Comparison of ENCODE assay signal across 8 cellular contexts in the genomic region with DNA sequence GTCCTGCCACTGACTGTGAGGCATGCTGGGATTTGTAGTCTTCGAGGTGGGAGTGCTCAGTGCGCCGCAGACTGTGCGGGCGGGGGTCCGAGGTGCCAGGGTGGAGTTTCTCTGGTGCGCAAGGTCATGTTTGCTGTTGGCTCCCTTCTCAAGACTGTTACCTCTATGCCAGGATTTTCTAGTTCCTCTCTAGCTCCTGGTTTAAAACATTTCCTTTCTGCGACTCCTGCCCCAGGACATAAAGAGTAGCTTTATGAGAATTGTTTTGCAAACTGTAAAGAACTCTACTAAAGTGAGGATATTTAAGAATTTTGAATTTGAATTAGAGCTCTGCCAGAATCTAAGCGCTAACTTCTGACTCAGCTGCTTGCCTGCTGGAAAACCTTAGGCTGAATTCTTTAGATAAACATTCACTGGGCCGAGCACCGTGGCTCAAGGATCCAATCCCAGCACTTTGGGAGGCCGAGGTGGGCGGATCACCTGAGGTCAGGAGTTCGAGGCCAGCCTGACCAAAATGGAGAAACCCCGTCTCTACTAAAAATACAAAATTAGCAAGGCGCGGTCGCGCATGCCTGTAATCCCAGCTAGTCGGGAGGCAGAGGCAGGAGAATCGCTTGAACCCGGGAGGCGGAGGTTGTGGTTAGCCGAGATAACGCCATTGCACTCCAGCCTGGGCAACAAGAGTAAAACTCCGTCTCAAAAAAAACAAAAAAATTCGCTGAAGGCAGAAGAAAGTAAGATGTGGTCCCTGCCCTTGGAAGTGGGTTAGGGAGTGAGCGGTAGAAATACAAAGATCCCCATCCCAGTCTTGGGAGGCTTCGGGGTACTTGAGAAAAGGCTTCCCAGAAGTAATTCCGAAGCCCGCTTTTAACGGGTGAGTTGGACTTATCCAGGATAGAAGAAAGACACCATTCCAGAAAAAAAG. TPM values are rescaled to one million over a fixed set of nuclear protein-coding genes. Genes with fewer than 3 reads are reported as not detected.
DNase-seq lines count a peak whose midpoint lies in the region; ATAC-seq, FAIRE-seq and TF ChIP-seq lines count a peak whose summit lies in the region.

No MANE protein-coding gene starts in this region.

- peak overlapping the region; percentile 90 for H3K4me2 ChIP-seq in GM12878 (ENCODE audit: control insufficient read depth, insufficient read depth)

- H3K36me3 ChIP-seq in GM12878 (ENCODE audit: control insufficient read depth in 2 of 2, insufficient read depth in 2 of 2, low read length in 1 of 2) = no peaks in the 10 kb centered on the region
- H3K36me3 ChIP-seq in kidney epithelial cell (ENCODE audit: control insufficient read depth, insufficient read depth, low read length) = no peaks in the 10 kb centered on the region

- FAIRE-seq in GM12878 (lab: Jason Lieb, UNC) = no peak
- FAIRE-seq in urothelium cell line (lab: Jason Lieb, UNC) = no peak

- TF ChIP-seq CTCF in GM12878 (IDR thresholded peaks at IDR 0.05 in 2 of 3, conservative IDR thresholded peaks at IDR 0.05 in 1 of 3; ENCODE audit: control insufficient read depth in 2 of 3, extremely low read depth in 1 of 3, insufficient read depth in 1 of 3, low read depth in 3 of 3, low read length in 3 of 3) (no peak), kidney epithelial cell (IDR thresholded peaks at IDR 0.05; ENCODE audit: insufficient read depth, low read length, poor library complexity, severe bottlenecking) (no peak)

- CTCF ChIA-PET in GM12878 (lab: Yijun Ruan, JAX) = interaction anchor here (1.4 to 3.4 kb wide), 4 partner anchors 17 to 240 kb away, joined by 3 to 50 read pairs (median 5); no protein-coding TSS in a partner anchor

- H3K9me3 ChIP-seq in GM12878 (replicated peaks; ENCODE audit: control insufficient read depth, insufficient read depth, low read length) = no peaks in the 10 kb centered on the region; the same call in 2 of the 3 replicates

- ATAC-seq in GM12878 = peak; percentile 74

- 0 out of 2 replicates have a peak, but pooled peaks cover 4% of the 10 kb centered on the region for H3K4me1 ChIP-seq in GM12878 (ENCODE audit: control insufficient read depth, insufficient read depth, low read length)

- RAD21 ChIA-PET in GM12878 (lab: Charles Lee; ENCODE audit: unreplicated experiment) = interaction anchor here (1.6 to 4.0 kb wide), 4 partner anchors 21 to 241 kb away, joined by 3 to 100 read pairs (median 16); no protein-coding TSS in a partner anchor

- POLR2A ChIA-PET in GM12878 (lab: Charles Lee) = interaction anchor here (0.9 to 4.2 kb wide), 3 partner anchors 21 to 241 kb away, joined by 3 to 107 read pairs (median 19); no protein-coding TSS in a partner anchor

- H3K27ac ChIP-seq in GM12878 (ENCODE audit: control insufficient read depth, insufficient read depth) (peak overlapping the region; percentile 100), temporal lobe (ENCODE audit: low read depth, low read length) (peak overlapping the region; percentile 99)

- BruUV-seq in GM12878 (replicated peaks; lab: Mats Ljungman, UMichigan) = no TSS peak

- WGBS in GM12878 (ENCODE audit: insufficient coverage, insufficient replicate concordance, low lambda C conversion rate, missing lambda C conversion rate) = 59% methylated on average over 32 of the region's 32 CpGs

- no peak for TF ChIP-seq RAD21 in GM12878 (IDR thresholded peaks at IDR 0.05; ENCODE audit: insufficient read depth, low read depth, low read length)

- peaks cover 42% of the 10 kb centered on the region for H3K79me2 ChIP-seq in GM12878 (ENCODE audit: control insufficient read depth, insufficient read depth, low read length)

- H3K4me3 ChIP-seq in GM12878 (peak overlapping the region; percentile 63), kidney epithelial cell (ENCODE audit: low read depth, low read length) (peak overlapping the region; percentile 89)

- peak overlapping the region; percentile 100 for H3K9ac ChIP-seq in GM12878 (ENCODE audit: control insufficient read depth, insufficient read depth, low read length)

- no peaks in the 10 kb centered on the region for H4K20me1 ChIP-seq in GM12878 (ENCODE audit: control insufficient read depth, insufficient read depth)

- H2AFZ ChIP-seq in GM12878 (ENCODE audit: control insufficient read depth, low read depth, low read length) = peak overlapping the region; percentile 77

- SMC1A ChIA-PET in GM12878 (lab: Charles Lee; ENCODE audit: uncharacterized antibody, unreplicated experiment) = interaction anchor here (1.4 to 5.3 kb wide), 5 partner anchors 21 to 241 kb away, joined by 3 to 121 read pairs (median 13); no protein-coding TSS in a partner anchor

- TF ChIP-seq POLR2A in GM12878 (IDR thresholded peaks at IDR 0.05; ENCODE audit: low read depth, low read length) = no peak

- intact Hi-C loops in GM12878 (cut with micrococcal nuclease; ENCODE audit: unreplicated experiment) = loop anchor here (5.0 to 10.0 kb wide), 2 partner anchors 82 to 181 kb away; no protein-coding TSS in a partner anchor

- no peak for TF ChIP-seq EP300 in GM12878 (IDR thresholded peaks at IDR 0.05; ENCODE audit: borderline replicate concordance in 1 of 2, control insufficient read depth in 1 of 2, low read depth in 2 of 2, low read length in 2 of 2)

- in situ Hi-C loops in GM12878 (cut with MboI) = loop anchor here (25.0 kb wide), 1 partner anchor 1803 kb away; no protein-coding TSS in a partner anchor

- H3K27me3 ChIP-seq in GM12878 (replicated peaks in 1 of 2; ENCODE audit: control insufficient read depth in 2 of 2, insufficient read depth in 2 of 2, low read length in 1 of 2) = no peaks in the 10 kb centered on the region
- no peaks in the 10 kb centered on the region for H3K27me3 ChIP-seq in kidney epithelial cell (ENCODE audit: control insufficient read depth, insufficient read depth, low read length)

- DNase-seq in activated effector memory CD4-positive, alpha-beta T cell treated with anti-CD3 and anti-CD28 coated beads, Interleukin-2, amount 50 U/mL, for 16 hours = peak; percentile 63
- DNase-seq in activated effector memory CD4-positive, alpha-beta T cell treated with Interleukin-2 at 50 U/mL for 16 hours = no peak
- DNase-seq in NCI-H146 treated with DMSO at 0.1 percent for 48 hours (lab: John Stamatoyannopoulos, UW; ENCODE audit: unreplicated experiment) = peak; percentile 85
- peak; percentile 84 for DNase-seq in GM12878 (ENCODE audit: low read depth, low spot score)
- DNase-seq in kidney epithelial cell (ENCODE audit: low read depth) = peak; percentile 91
- no peak for DNase-seq in urothelium cell line (ENCODE audit: low spot score)
- no peak for DNase-seq in HPDE6-E6E7 (ENCODE audit: extremely low spot score)

TF ChIP-seq in GM12878, 131 proteins besides CTCF, POLR2A, EP300 and RAD21 (continues in another document):
- TF ChIP-seq TAF1 (IDR thresholded peaks at IDR 0.05; ENCODE audit: borderline replicate concordance, low read depth, low read length) (no peak), CBX3 (IDR thresholded peaks at IDR 0.05; ENCODE audit: borderline replicate concordance, low read depth) (no peak)

RNA-seq across cellular contexts. Expression of a gene that starts 1.0 kb away (rescaled TPM):
- total RNA-seq in GM12878 (2013; cell fraction: nucleolus; rRNA removed) = 676 and 708 TPM in 2 replicates
- total RNA-seq in GM12878 (2014; rRNA removed) (59.0 and 70.8 TPM in 2 replicates), GM12878 (2014; rRNA removed; fragmentation: Illumina TruSeq; extraction: Trizol) (69.9 and 80.4 TPM in 2 replicates), GM12878 (2021) (96.6 and 99.3 TPM in 2 replicates), kidney epithelial cell (26.1 TPM in 2 replicates), temporal lobe (67.9 TPM)
- polyA plus RNA-seq in GM12878 (2011; ENCODE audit: low read depth) = 58.8 TPM
- polyA plus RNA-seq in GM12878 (2011; rRNA removed) (104 and 161 TPM in 2 replicates), GM12878 (2014; fragmentation: Illumina TruSeq; extraction: Trizol) (81.1 and 116 TPM in 2 replicates), GM12878 (2014; fragmentation: Nextera tagmentation; extraction: Ambion mirVana) (10 to 100 TPM; 21.2 to 39.0 TPM), GM12878 (2014; rRNA removed) (53.9 and 68.2 TPM in 2 replicates), GM12878 (2016; fragmentation: Nextera tagmentation; extraction: Ambion mirVana) (100 to 1,000 TPM in 1 of 2 experiments, 10 to 100 TPM in 1; 95.2 to 115 TPM)
- 28.8 and 36.5 TPM in 2 replicates for polyA plus RNA-seq in GM12878 (2011; cell fraction: cytosol; rRNA removed)
- polyA plus RNA-seq in GM12878 (2011; cell fraction: nucleus; rRNA removed) = 106 and 121 TPM in 2 replicates
- 83.2 and 96.2 TPM in 2 replicates for polyA plus RNA-seq in GM12878 (2012)
- polyA minus RNA-seq in GM12878 (2011; rRNA and poly(A)+ RNA removed) = 75.9 and 98.8 TPM in 2 replicates
- 30.8 and 37.0 TPM in 2 replicates for polyA minus RNA-seq in GM12878 (2011; cell fraction: cytosol; rRNA and poly(A)+ RNA removed)
- polyA minus RNA-seq in GM12878 (2011; cell fraction: nucleus; rRNA and poly(A)+ RNA removed) = 81.0 and 94.2 TPM in 2 replicates

RNA-seq across cellular contexts. Expression of a gene that starts 28.1 kb away (rescaled TPM):
- total RNA-seq in GM12878 (2013; cell fraction: nucleolus; rRNA removed) = not detected in 2 replicates
- 0.23 TPM in 1 of 2 replicates, not detected in the other for total RNA-seq in GM12878 (2014; rRNA removed)
- total RNA-seq in GM12878 (2014; rRNA removed; fragmentation: Illumina TruSeq; extraction: Trizol) = not detected in 2 replicates
- 0.08 TPM in 1 of 2 replicates, not detected in the other for total RNA-seq in GM12878 (2021)
- polyA plus RNA-seq in GM12878 (2011; ENCODE audit: low read depth) = not detected
- polyA plus RNA-seq in GM12878 (2011; rRNA removed) = not detected in 2 replicates
- polyA plus RNA-seq in GM12878 (2011; cell fraction: cytosol; rRNA removed) = 0.01 TPM in 1 of 2 replicates, not detected in the other
- 0.04 and 0.06 TPM in 2 replicates for polyA plus RNA-seq in GM12878 (2011; cell fraction: nucleus; rRNA removed)
- polyA plus RNA-seq in GM12878 (2012) = 0.13 and 0.28 TPM in 2 replicates
- polyA plus RNA-seq in GM12878 (2014; fragmentation: Illumina TruSeq; extraction: Trizol) = not detected in 2 replicates
- polyA plus RNA-seq in GM12878 (2014; fragmentation: Nextera tagmentation; extraction: Ambion mirVana) = under 1 TPM in 1 of 2 experiments, not detected in 1; 0.11 TPM
- 0.04 TPM in 1 of 2 replicates, not detected in the other for polyA plus RNA-seq in GM12878 (2014; rRNA removed)
- polyA plus RNA-seq in GM12878 (2016; fragmentation: Nextera tagmentation; extraction: Ambion mirVana) = not detected
- polyA minus RNA-seq in GM12878 (2011; rRNA and poly(A)+ RNA removed) = not detected in 2 replicates
- not detected in 2 replicates for polyA minus RNA-seq in GM12878 (2011; cell fraction: cytosol; rRNA and poly(A)+ RNA removed)
- polyA minus RNA-seq in GM12878 (2011; cell fraction: nucleus; rRNA and poly(A)+ RNA removed) = not detected in 2 replicates
- total RNA-seq in kidney epithelial cell = not detected in 2 replicates
- total RNA-seq in temporal lobe = not detected

Comparison
In these comparisons a context has a peak if more than half of its experiments do, and no peak if none do; other contexts are left out.
1. DNase-seq: peak in activated effector memory CD4-positive, alpha-beta T cell treated with anti-CD3 and anti-CD28 coated beads, Interleukin-2, amount 50 U/mL, for 16 hours (single experiment), NCI-H146 treated with DMSO at 0.1 percent for 48 hours (single experiment), GM12878 (single experiment) and kidney epithelial cell (single experiment); none in activated effector memory CD4-positive, alpha-beta T cell treated with Interleukin-2 at 50 U/mL for 16 hours (single experiment), urothelium cell line (single experiment) and HPDE6-E6E7 (single experiment).